1 cellular context compared by ENCODE assay signal in the genomic region with DNA sequence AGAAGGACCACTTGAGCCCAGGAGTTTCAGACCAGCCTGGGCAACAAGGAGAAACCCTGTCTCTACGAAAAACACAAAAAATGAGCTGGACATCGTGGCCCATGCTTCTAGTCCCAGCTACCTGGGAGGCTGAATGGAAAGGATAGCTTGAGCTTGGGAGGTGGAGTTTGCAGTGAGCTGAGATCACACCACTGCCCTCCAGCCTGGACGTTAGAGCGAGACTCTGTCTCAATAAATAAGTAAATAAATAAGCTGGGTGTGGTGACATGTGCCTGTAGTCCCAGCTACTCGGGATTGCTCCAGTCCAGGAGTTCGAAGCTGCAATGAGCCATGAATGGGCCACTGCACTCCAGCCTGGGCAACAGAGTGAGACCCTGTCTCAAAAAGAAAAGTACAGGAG.
TF ChIP-seq lines count a peak whose summit lies in the region.

No MANE protein-coding gene starts in this region.

TF ChIP-seq in A549, 52 proteins besides CTCF, POLR2A, EP300 and RAD21 (continued from another document):
- TF ChIP-seq, protein P1, sequence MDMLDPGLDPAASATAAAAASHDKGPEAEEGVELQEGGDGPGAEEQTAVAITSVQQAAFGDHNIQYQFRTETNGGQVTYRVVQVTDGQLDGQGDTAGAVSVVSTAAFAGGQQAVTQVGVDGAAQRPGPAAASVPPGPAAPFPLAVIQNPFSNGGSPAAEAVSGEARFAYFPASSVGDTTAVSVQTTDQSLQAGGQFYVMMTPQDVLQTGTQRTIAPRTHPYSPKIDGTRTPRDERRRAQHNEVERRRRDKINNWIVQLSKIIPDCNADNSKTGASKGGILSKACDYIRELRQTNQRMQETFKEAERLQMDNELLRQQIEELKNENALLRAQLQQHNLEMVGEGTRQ (IDR thresholded peaks at IDR 0.05): no peak
- no peak for TF ChIP-seq CEBPB (IDR thresholded peaks at IDR 0.05)
- TF ChIP-seq FOXS1 (CRISPR knock-in tag; IDR thresholded peaks at IDR 0.05): no peak
- no peak for TF ChIP-seq ZNF302 (CRISPR knock-in tag; IDR thresholded peaks at IDR 0.05)
- TF ChIP-seq PBX3 (IDR thresholded peaks at IDR 0.05): no peak
- TF ChIP-seq MAFK (IDR thresholded peaks at IDR 0.05; ENCODE audit: partially characterized antibody): no peak
- no peak for TF ChIP-seq FOSB (CRISPR knock-in tag; IDR thresholded peaks at IDR 0.05)
- no peak for TF ChIP-seq HES2 (IDR thresholded peaks at IDR 0.05)
- no peak for TF ChIP-seq HOXB13 (CRISPR knock-in tag; IDR thresholded peaks at IDR 0.05; ENCODE audit: low read depth)
- no peak for TF ChIP-seq POLR2AphosphoS2 (conservative IDR thresholded peaks at IDR 0.05; ENCODE audit: low read length)
- TF ChIP-seq HDAC2 (IDR thresholded peaks at IDR 0.05): no peak
- no peak for TF ChIP-seq CHD2 (IDR thresholded peaks at IDR 0.05; ENCODE audit: low read length, partially characterized antibody)
- TF ChIP-seq CHD4 (IDR thresholded peaks at IDR 0.05; ENCODE audit: borderline replicate concordance): no peak
- no peak for TF ChIP-seq RNF2 (IDR thresholded peaks at IDR 0.05; ENCODE audit: borderline replicate concordance, low read depth)
